In genomic region chr9:91954841-91955471, GRCh38 we compare ENCODE assay signal across 8 cellular contexts. TPM values are rescaled to one million over a fixed set of nuclear protein-coding genes. Genes with fewer than 3 reads are reported as not detected.
DNase-seq lines count a peak whose midpoint lies in the region; ATAC-seq and TF ChIP-seq lines count a peak whose summit lies in the region.

No MANE protein-coding gene starts in this region.

- H3K4me3 ChIP-seq in colonic mucosa (no peak overlapping the region), lower lobe of right lung (no peak overlapping the region)

- H3K4me1 ChIP-seq in colonic mucosa: no peaks in the 10 kb centered on the region
- peaks cover 8% of the 10 kb centered on the region for H3K4me1 ChIP-seq in lower lobe of right lung

- ATAC-seq in lower lobe of right lung (no peak), GM18517 (IDR thresholded peaks at IDR 0.05; ENCODE audit: unreplicated experiment) (no peak), GM18858 (IDR thresholded peaks at IDR 0.05; ENCODE audit: unreplicated experiment) (no peak), GM19463 (IDR thresholded peaks at IDR 0.05; ENCODE audit: unreplicated experiment) (no peak)

- H3K27ac ChIP-seq in C4-2B (no peak overlapping the region), colonic mucosa (no peak overlapping the region), lower lobe of right lung (no peak overlapping the region)

- peak; percentile 91 for TF ChIP-seq CTCF in C4-2B (conservative IDR thresholded peaks at IDR 0.05)
- TF ChIP-seq CTCF in GM20000 (IDR thresholded peaks at IDR 0.05; ENCODE audit: extremely low read depth, missing control alignments): peak; percentile 48
- TF ChIP-seq CTCF in colonic mucosa (IDR thresholded peaks at IDR 0.05): peak; percentile 42
- peak; percentile 53 for TF ChIP-seq CTCF in lower lobe of right lung (IDR thresholded peaks at IDR 0.05)

- H3K36me3 ChIP-seq in colonic mucosa (no peaks in the 10 kb centered on the region), lower lobe of right lung (no peaks in the 10 kb centered on the region)

- H3K9me3 ChIP-seq in colonic mucosa (no peaks in the 10 kb centered on the region), lower lobe of right lung (no peaks in the 10 kb centered on the region)

- no peaks in the 10 kb centered on the region for H3K27me3 ChIP-seq in colonic mucosa
- peaks cover 22% of the 10 kb centered on the region for H3K27me3 ChIP-seq in lower lobe of right lung (ENCODE audit: low read depth)

- no peak overlapping the region for H3K9ac ChIP-seq in colonic mucosa (ENCODE audit: low read depth in 2 of 2, low read length in 2 of 2)

- intact Hi-C loops in colonic mucosa (cut with DNase I): loop anchor here (5.0 kb wide), 1 partner anchor 178 kb away; no protein-coding TSS in a partner anchor
- intact Hi-C loops in lower lobe of right lung (cut with DNase I): no loop called here

- DNase-seq in GM20000 (ENCODE audit: low spot score): peak; percentile 60
- peak; percentile 8 for DNase-seq in OCI-M2 (lab: John Stamatoyannopoulos, UW; ENCODE audit: unreplicated experiment)
- peak; percentile 77 for DNase-seq in colonic mucosa
- no peak for DNase-seq in lower lobe of right lung

RNA-seq across cellular contexts. Expression of gene ROR2, which starts 4.9 kb away (rescaled TPM):
- total RNA-seq in colonic mucosa (1 to 10 TPM; 1.7 to 9.1 TPM), lower lobe of right lung (3.8 TPM)
